In the genomic region with DNA sequence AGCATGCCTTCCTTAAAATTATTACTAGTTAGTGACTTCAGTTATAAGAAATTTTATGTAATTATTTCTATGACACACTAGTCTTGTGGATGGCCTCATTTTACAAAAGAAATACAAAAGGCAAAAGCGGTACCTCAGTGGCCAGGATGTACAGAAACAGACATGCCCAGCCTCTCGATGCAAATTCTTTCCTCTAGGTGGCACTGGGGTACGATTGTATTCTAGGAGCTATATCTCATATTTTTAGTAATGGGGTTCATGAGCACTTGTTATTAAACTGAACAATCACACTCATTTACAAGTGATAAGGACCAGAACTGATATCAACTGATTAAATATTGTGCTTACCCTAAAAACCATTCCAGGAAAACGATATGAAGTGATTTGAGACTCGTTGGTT, we compare ENCODE assay signal across 10 cellular contexts. TPM values are rescaled to one million over a fixed set of nuclear protein-coding genes. Genes with fewer than 3 reads are reported as not detected.
DNase-seq lines count a peak whose midpoint lies in the region; ATAC-seq and TF ChIP-seq lines count a peak whose summit lies in the region.
"Had no signal": no experiment of that assay in that cellular context is flagged by ENCODE, and none has a peak within 500 bp of the region (broad histone marks: within the 10 kb centered on the region; RNA-seq: fewer than 3 reads in every experiment).

No MANE protein-coding gene starts in this region.

- no peaks in the 10 kb centered on the region for H3K4me1 ChIP-seq in lower lobe of right lung

- ATAC-seq in lower lobe of right lung (no peak), HG03139 (IDR thresholded peaks at IDR 0.05; ENCODE audit: unreplicated experiment) (no peak), left lobe of liver (no peak)

- DNase-seq in ELR (ENCODE audit: low read depth), result peak; percentile 62
- DNase-seq in HPDE6-E6E7 (ENCODE audit: extremely low spot score), result peak; percentile 41
- DNase-seq in lower lobe of right lung, result no peak
- DNase-seq in stimulated activated CD4-positive, alpha-beta T cell treated with anti-CD3 and anti-CD28 coated beads, Interleukin-2, amount 100 ng/mL, for 48 hours, result no peak
- DNase-seq in left lobe of liver (ENCODE audit: low spot score), result no peak
- DNase-seq: activated CD4-positive, alpha-beta T cell treated with anti-CD3 and anti-CD28 coated beads, Interleukin-2, amount 10 ng/mL, durations not matched to agents 24 days and 14 days; effector CD8-positive, alpha-beta T cell; NCI-H1092 treated with DMSO at 0.1 percent for 48 hours had no signal

- H3K36me3 ChIP-seq in lower lobe of right lung, result no peaks in the 10 kb centered on the region

- no peak overlapping the region for H3K4me3 ChIP-seq in lower lobe of right lung

- H3K9me3 ChIP-seq in lower lobe of right lung, result no peaks in the 10 kb centered on the region

- intact Hi-C loops in lower lobe of right lung (cut with DNase I), result no loop called here

- H3K27me3 ChIP-seq in lower lobe of right lung (ENCODE audit: low read depth), result no peaks in the 10 kb centered on the region

- peak; percentile 56 for TF ChIP-seq CTCF in VCaP (conservative IDR thresholded peaks at IDR 0.05)
- TF ChIP-seq CTCF in lower lobe of right lung (IDR thresholded peaks at IDR 0.05), result peak; percentile 17

- H3K27ac ChIP-seq in VCaP, result no peak overlapping the region
- H3K27ac ChIP-seq in lower lobe of right lung, result no peak overlapping the region

RNA-seq across cellular contexts. Expression of gene SOD2, which starts 59.8 kb away (rescaled TPM):
- total RNA-seq in lower lobe of right lung (352 TPM), left lobe of liver (608 TPM)

Comparison
In these comparisons a context has a peak if more than half of its experiments do, and no peak if none do; other contexts are left out.
1. DNase-seq: peak in ELR (single experiment) and HPDE6-E6E7 (single experiment); none in lower lobe of right lung (single experiment), stimulated activated CD4-positive, alpha-beta T cell treated with anti-CD3 and anti-CD28 coated beads, Interleukin-2, amount 100 ng/mL, for 48 hours (0 of 2) and left lobe of liver (single experiment).